9 cellular contexts compared by ENCODE assay signal in genomic region chr7:87217983-87218653, GRCh38. TPM values are rescaled to one million over a fixed set of nuclear protein-coding genes. Genes with fewer than 3 reads are reported as not detected.
DNase-seq lines count a peak whose midpoint lies in the region; ATAC-seq, FAIRE-seq and TF ChIP-seq lines count a peak whose summit lies in the region.
"Had no signal": no experiment of that assay in that cellular context is flagged by ENCODE, and none has a peak within 500 bp of the region (broad histone marks: within the 10 kb centered on the region; RNA-seq: fewer than 3 reads in every experiment).

No MANE protein-coding gene starts in this region.

- WGBS in small intestine, 3 donors: 10 to 37% (median 11%) methylated on average over 9 of the region's 9 CpGs
- 63 to 78% methylated on average over 8 to 9 of the region's 9 CpGs for WGBS in gastroesophageal sphincter (ENCODE audit: low coverage in 1 of 2), 2 donors

- H3K9me3 Mint-ChIP-seq in T-cell: no peaks in the 10 kb centered on the region

- peak overlapping the region; percentile 46 to 96 for H3K27ac ChIP-seq in small intestine (ENCODE audit: low read depth in 1 of 2, low read length in 1 of 2)
- peak overlapping the region in 2 of 4 donors; percentile 86 to 88 for H3K27ac ChIP-seq in gastroesophageal sphincter

- POLR2A ChIA-PET in T-cell (lab: Charles Lee): interaction anchor here (0.7 to 4.2 kb wide), 14 partner anchors 17 to 337 kb away, joined by 3 to 41 read pairs (median 5); partner anchors contain the start of gene DMTF1 (in 1 of the 2)

- H3K27me3 ChIP-seq in small intestine (ENCODE audit: control insufficient read depth in 2 of 2, insufficient read depth in 2 of 2, low read length in 2 of 2) (no peaks in the 10 kb centered on the region), gastroesophageal sphincter (no peaks in the 10 kb centered on the region)

- ATAC-seq in T-cell (replicated peaks in 1 of 4) (no peak), gastroesophageal sphincter (no peak), HG02610 (IDR thresholded peaks at IDR 0.05; ENCODE audit: unreplicated experiment) (no peak)

- H3K9me3 ChIP-seq in small intestine (ENCODE audit: control insufficient read depth, low read depth): no peaks in the 10 kb centered on the region
- no peaks in the 10 kb centered on the region for H3K9me3 ChIP-seq in gastroesophageal sphincter

- H3K27ac Mint-ChIP-seq in T-cell: peak overlapping the region; percentile 98 to 100

- FAIRE-seq in GM18507 (lab: Jason Lieb, UNC): peak; percentile 5
- FAIRE-seq in small intestine (lab: Jason Lieb, UNC): no peak

- H3K4me1 ChIP-seq in small intestine (ENCODE audit: control insufficient read depth in 2 of 2, insufficient read depth in 1 of 2, low read depth in 1 of 2, low read length in 1 of 2) (peaks cover 9 to 14% of the 10 kb centered on the region in 2 donors), gastroesophageal sphincter (peaks cover 3 to 53% (median 9%) of the 10 kb centered on the region in 3 donors)

- TF ChIP-seq CTCF in fibroblast of the aortic adventitia (IDR thresholded peaks at IDR 0.05; ENCODE audit: insufficient read depth, low read length): no peak
- TF ChIP-seq CTCF in gastroesophageal sphincter (IDR thresholded peaks at IDR 0.05): no peak

- H3K4me3 Mint-ChIP-seq in T-cell: peak overlapping the region; percentile 98 to 100 (median 100)

- no peaks in the 10 kb centered on the region for H3K36me3 ChIP-seq in small intestine (ENCODE audit: control insufficient read depth in 2 of 2, insufficient read depth in 2 of 2, low read length in 2 of 2)
- no peaks in the 10 kb centered on the region for H3K36me3 ChIP-seq in gastroesophageal sphincter

- no peak for TF ChIP-seq EP300 in gastroesophageal sphincter (IDR thresholded peaks at IDR 0.05)

- H3K4me3 ChIP-seq in fibroblast of the aortic adventitia (ENCODE audit: low read depth, low read length) (peak overlapping the region; percentile 92), small intestine (ENCODE audit: low read depth in 1 of 2, low read length in 2 of 2) (peak overlapping the region; percentile 27 to 95), gastroesophageal sphincter (peak overlapping the region in 1 of 2 donors; percentile 94)

- peaks cover 9% of the 10 kb centered on the region for H3K36me3 Mint-ChIP-seq in T-cell

- CTCF ChIA-PET in T-cell (lab: Charles Lee): interaction anchor here (0.6 to 1.5 kb wide), 3 partner anchors 16 to 337 kb away, joined by 4 to 5 read pairs (median 4); no protein-coding TSS in a partner anchor

- no peak for TF ChIP-seq POLR2A in gastroesophageal sphincter (IDR thresholded peaks at IDR 0.05)

- no peaks in the 10 kb centered on the region for H3K27me3 Mint-ChIP-seq in T-cell

- no peak for DNase-seq in GM18507 (ENCODE audit: extremely low spot score, insufficient read length, low read depth)
- DNase-seq in T-cell: no peak
- DNase-seq in fibroblast of the aortic adventitia (ENCODE audit: low read depth): no peak
- peak; percentile 25 for DNase-seq in small intestine
- no peak for DNase-seq in stimulated activated CD4-positive, alpha-beta T cell treated with anti-CD3 and anti-CD28 coated beads, Interleukin-1b, Interleukin-23, amount 100 ng/mL, for 48 hours
- no peak for DNase-seq in AG20443 (ENCODE audit: low spot score)
- DNase-seq: NCI-H1105 treated with DMSO at 0.1 percent for 48 hours had no signal

- H3K4me1 Mint-ChIP-seq in T-cell: peaks cover 58 to 70% (median 61%) of the 10 kb centered on the region in 3 donors

RNA-seq across cellular contexts. Expression of gene TMEM243, which starts 1.4 kb away (rescaled TPM):
- 100 to 1,000 TPM in 3 of 5 donors, 10 to 100 TPM in 2; 95.2 to 170 (median 108) TPM for total RNA-seq in T-cell
- 47.8 and 57.7 TPM in 2 replicates for total RNA-seq in fibroblast of the aortic adventitia (ENCODE audit: low replicate concordance)
- polyA plus RNA-seq in small intestine: 10 to 100 TPM; 18.6 to 35.1 (median 31.9) TPM
- 10 to 100 TPM; 10.8 to 38.4 (median 22.1) TPM for total RNA-seq in gastroesophageal sphincter
